In the genomic region with DNA sequence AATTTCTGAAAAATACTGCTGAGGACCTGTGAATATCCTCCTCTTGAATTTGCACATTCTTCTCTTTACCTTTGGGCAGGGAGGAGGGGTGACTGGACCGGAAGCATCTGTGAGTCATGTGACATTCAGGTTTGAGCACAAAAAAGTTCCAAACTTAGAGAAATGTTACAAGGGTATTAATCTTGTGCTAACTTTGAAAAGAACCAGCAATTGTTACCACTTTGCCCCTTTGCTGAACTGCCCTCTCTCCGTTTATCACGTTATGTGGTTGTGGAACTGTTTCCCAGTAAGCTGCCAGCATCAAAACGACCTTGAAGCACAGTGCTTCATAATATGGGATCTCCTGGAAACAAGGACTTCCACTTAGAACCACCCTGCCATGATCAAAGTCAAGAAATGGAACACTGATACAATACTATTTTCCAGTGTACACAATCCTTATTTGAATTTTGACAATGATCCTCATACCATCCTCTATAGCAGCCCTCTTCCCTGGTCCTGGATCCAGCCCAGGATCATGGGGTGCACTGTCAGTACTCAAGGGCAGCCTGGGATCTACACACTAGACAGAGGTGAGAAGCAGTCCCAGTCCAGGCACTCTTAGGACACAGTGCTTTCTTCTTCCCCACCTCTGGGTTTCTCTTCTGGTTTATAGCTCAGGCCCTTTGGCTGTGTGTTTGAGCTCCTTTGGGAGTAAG, we compare ENCODE assay signal across 12 cellular contexts. TPM values are rescaled to one million over a fixed set of nuclear protein-coding genes. Genes with fewer than 3 reads are reported as not detected.
DNase-seq lines count a peak whose midpoint lies in the region; ATAC-seq and TF ChIP-seq lines count a peak whose summit lies in the region.
"Had no signal": no experiment of that assay in that cellular context is flagged by ENCODE, and none has a peak within 500 bp of the region (broad histone marks: within the 10 kb centered on the region; RNA-seq: fewer than 3 reads in every experiment).

No MANE protein-coding gene starts in this region.

- H3K27ac ChIP-seq in CD4-positive, alpha-beta T cell (ENCODE audit: low read depth, low read length) = no peak overlapping the region

- H3K4me1 Mint-ChIP-seq in CD4-positive, alpha-beta T cell (ENCODE audit: low read depth) = peaks cover 39% of the 10 kb centered on the region
- H3K4me1 Mint-ChIP-seq in IgD-negative memory B cell = peaks cover 25 to 35% (median 28%) of the 10 kb centered on the region in 3 donors

- H3K27me3 ChIP-seq in CD4-positive, alpha-beta T cell (ENCODE audit: control insufficient read depth, insufficient read depth, low read length) = no peaks in the 10 kb centered on the region

- no peak overlapping the region for H3K27ac Mint-ChIP-seq in CD4-positive, alpha-beta T cell
- H3K27ac Mint-ChIP-seq in IgD-negative memory B cell = peak overlapping the region in 2 of 3 donors; percentile 85 to 91

- no peaks in the 10 kb centered on the region for H3K27me3 Mint-ChIP-seq in CD4-positive, alpha-beta T cell
- H3K27me3 Mint-ChIP-seq in IgD-negative memory B cell = no peaks in the 10 kb centered on the region

- no peaks in the 10 kb centered on the region for H3K9me3 Mint-ChIP-seq in CD4-positive, alpha-beta T cell
- H3K9me3 Mint-ChIP-seq in IgD-negative memory B cell = no peaks in the 10 kb centered on the region

- H3K9me3 ChIP-seq in CD4-positive, alpha-beta T cell (ENCODE audit: control insufficient read depth, low read length) = no peaks in the 10 kb centered on the region

- no peaks in the 10 kb centered on the region for H3K36me3 Mint-ChIP-seq in CD4-positive, alpha-beta T cell (ENCODE audit: low read depth)
- H3K36me3 Mint-ChIP-seq in IgD-negative memory B cell = no peaks in the 10 kb centered on the region

- TF ChIP-seq CTCF in CD4-positive, alpha-beta T cell (IDR thresholded peaks at IDR 0.05) = no peak

- intact Hi-C loops in CD4-positive, alpha-beta T cell (cut with DNase I, micrococcal nuclease) = no loop called here
- intact Hi-C loops in left ventricle myocardium superior (cut with micrococcal nuclease) = no loop called here

- no peak overlapping the region for H3K4me3 Mint-ChIP-seq in CD4-positive, alpha-beta T cell
- peak overlapping the region; percentile 25 to 92 (median 80) for H3K4me3 Mint-ChIP-seq in IgD-negative memory B cell

- CTCF ChIA-PET in CD4-positive, alpha-beta T cell (lab: Charles Lee) = no interaction called here

- DNase-seq in CD4-positive, alpha-beta T cell = no peak
- DNase-seq in activated T-cell treated with anti-CD3 and anti-CD28 coated beads, Interleukin-2, amount 50 U/mL, for 48 hours = peak; percentile 18 to 26
- DNase-seq in left ventricle myocardium superior (no peak), DMS79 (lab: John Stamatoyannopoulos, UW) (no peak)
- DNase-seq: hypothalamus, NCI-H2171 treated with DMSO at 0.1 percent for 48 hours, retina had no signal

- POLR2A ChIA-PET in CD4-positive, alpha-beta T cell (lab: Charles Lee) = interaction anchor here (0.5 to 2.1 kb wide), 3 partner anchors 11 to 15 kb away, joined by 3 to 6 read pairs (median 4); partner anchors contain the start of gene ATP5F1E

- peak; percentile 28 for ATAC-seq in CD4-positive, alpha-beta T cell (ENCODE audit: poor library complexity)
- ATAC-seq in left ventricle myocardium superior (peak; percentile 72), HG02973 (IDR thresholded peaks at IDR 0.05; ENCODE audit: unreplicated experiment) (no peak), HG02763 (IDR thresholded peaks at IDR 0.05; ENCODE audit: unreplicated experiment) (no peak), GM18870 (IDR thresholded peaks at IDR 0.05; ENCODE audit: unreplicated experiment) (no peak)

RNA-seq across cellular contexts. Expression of gene TUBB1, which starts 2.3 kb away (rescaled TPM):
- under 1 TPM; 0.11 to 0.17 TPM for total RNA-seq in CD4-positive, alpha-beta T cell
- 7.8 TPM for polyA plus RNA-seq in IgD-negative memory B cell
- total RNA-seq in left ventricle myocardium superior = 0.30 TPM
- total RNA-seq: SK-MEL-5 had no signal

RNA-seq across cellular contexts. Expression of gene CTSZ, which starts 9.9 kb away (rescaled TPM):
- total RNA-seq in CD4-positive, alpha-beta T cell = 10 to 100 TPM; 14.7 to 17.7 TPM
- 34.7 TPM for polyA plus RNA-seq in IgD-negative memory B cell
- total RNA-seq in left ventricle myocardium superior = 129 TPM

RNA-seq across cellular contexts. Expression of gene ATP5F1E, which starts 15.2 kb away (rescaled TPM):
- 10 to 100 TPM; 51.1 to 53.1 TPM for total RNA-seq in CD4-positive, alpha-beta T cell
- 103 TPM for polyA plus RNA-seq in IgD-negative memory B cell
- 128 TPM for total RNA-seq in left ventricle myocardium superior

RNA-seq across cellular contexts. Expression of gene PRELID3B, which starts 25.6 kb away (rescaled TPM):
- total RNA-seq in CD4-positive, alpha-beta T cell = 10 to 100 TPM; 55.8 to 59.1 TPM
- 36.5 TPM for polyA plus RNA-seq in IgD-negative memory B cell
- 50.1 TPM for total RNA-seq in left ventricle myocardium superior

RNA-seq across cellular contexts. Expression of gene NELFCD, which starts 35.9 kb away (rescaled TPM):
- total RNA-seq in CD4-positive, alpha-beta T cell = 10 to 100 TPM; 95.7 to 97.0 TPM
- polyA plus RNA-seq in IgD-negative memory B cell = 79.6 TPM
- total RNA-seq in left ventricle myocardium superior = 35.6 TPM

Comparison
In these comparisons a context has a peak if more than half of its experiments do, and no peak if none do; other contexts are left out.
1. ATAC-seq: peak in CD4-positive, alpha-beta T cell (single experiment) and left ventricle myocardium superior (single experiment); none in HG02973 (single experiment), HG02763 (single experiment) and GM18870 (single experiment).
2. DNase-seq: peak in activated T-cell treated with anti-CD3 and anti-CD28 coated beads, Interleukin-2, amount 50 U/mL, for 48 hours (2 of 2); none in CD4-positive, alpha-beta T cell (0 of 10), left ventricle myocardium superior (single experiment) and DMS79 (single experiment).